ENCODE assay signal across 10 cellular contexts in genomic region chr5:119072496-119072895, GRCh38. TPM values are rescaled to one million over a fixed set of nuclear protein-coding genes. Genes with fewer than 3 reads are reported as not detected.
DNase-seq lines count a peak whose midpoint lies in the region; ATAC-seq lines count a peak whose summit lies in the region.
"Had no signal": no experiment of that assay in that cellular context is flagged by ENCODE, and none has a peak within 500 bp of the region (broad histone marks: within the 10 kb centered on the region; RNA-seq: fewer than 3 reads in every experiment).

No MANE protein-coding gene starts in this region.

- peak overlapping the region; percentile 57 for H3K4me3 Mint-ChIP-seq in activated CD8-positive, alpha-beta memory T cell treated with anti-CD3 and anti-CD28 coated beads, Interleukin-2, amount 10 ng/mL, durations not matched to agents 7 days and 5 days
- peak overlapping the region; percentile 38 for H3K4me3 Mint-ChIP-seq in activated CD4-positive, alpha-beta memory T cell treated with anti-CD3 and anti-CD28 coated beads, Interleukin-2, amount 10 ng/mL, durations not matched to agents 7 days and 5 days
- peak overlapping the region; percentile 48 to 66 for H3K4me3 Mint-ChIP-seq in stimulated activated naive CD8-positive, alpha-beta T cell treated with anti-CD3 and anti-CD28 coated beads, Interleukin-15, amount 100 ng/mL, for 72 hours

- no peaks in the 10 kb centered on the region for H3K27me3 Mint-ChIP-seq in activated CD8-positive, alpha-beta memory T cell treated with anti-CD3 and anti-CD28 coated beads, Interleukin-2, amount 10 ng/mL, durations not matched to agents 7 days and 5 days
- H3K27me3 Mint-ChIP-seq in activated CD4-positive, alpha-beta memory T cell treated with anti-CD3 and anti-CD28 coated beads, Interleukin-2, amount 10 ng/mL, durations not matched to agents 7 days and 5 days, result no peaks in the 10 kb centered on the region
- H3K27me3 Mint-ChIP-seq in stimulated activated naive CD8-positive, alpha-beta T cell treated with anti-CD3 and anti-CD28 coated beads, Interleukin-15, amount 100 ng/mL, for 72 hours, result no peaks in the 10 kb centered on the region

- H3K9me3 Mint-ChIP-seq in activated CD8-positive, alpha-beta memory T cell treated with anti-CD3 and anti-CD28 coated beads, Interleukin-2, amount 10 ng/mL, durations not matched to agents 7 days and 5 days (ENCODE audit: low read depth), result no peaks in the 10 kb centered on the region
- H3K9me3 Mint-ChIP-seq in activated CD4-positive, alpha-beta memory T cell treated with anti-CD3 and anti-CD28 coated beads, Interleukin-2, amount 10 ng/mL, durations not matched to agents 7 days and 5 days, result no peaks in the 10 kb centered on the region
- H3K9me3 Mint-ChIP-seq in stimulated activated naive CD8-positive, alpha-beta T cell treated with anti-CD3 and anti-CD28 coated beads, Interleukin-15, amount 100 ng/mL, for 72 hours, result no peaks in the 10 kb centered on the region

- H3K27me3 ChIP-seq in iPS-20b (ENCODE audit: insufficient read depth, low read length), result no peaks in the 10 kb centered on the region
- H3K27me3 ChIP-seq: BE2C had no signal

- peak overlapping the region; percentile 77 for H3K27ac Mint-ChIP-seq in activated CD8-positive, alpha-beta memory T cell treated with anti-CD3 and anti-CD28 coated beads, Interleukin-2, amount 10 ng/mL, durations not matched to agents 7 days and 5 days
- H3K27ac Mint-ChIP-seq in activated CD4-positive, alpha-beta memory T cell treated with anti-CD3 and anti-CD28 coated beads, Interleukin-2, amount 10 ng/mL, durations not matched to agents 7 days and 5 days, result peak overlapping the region; percentile 3
- H3K27ac Mint-ChIP-seq in stimulated activated naive CD8-positive, alpha-beta T cell treated with anti-CD3 and anti-CD28 coated beads, Interleukin-15, amount 100 ng/mL, for 72 hours, result no peak overlapping the region

- no peak overlapping the region for H3K27ac ChIP-seq in iPS-20b (ENCODE audit: low read length)

- peak overlapping the region; percentile 52; the same call in 1 of the 2 replicates for H3K9ac ChIP-seq in iPS-20b (ENCODE audit: low read depth, low read length)

- H3K4me3 ChIP-seq in iPS-20b (ENCODE audit: low read length), result peak overlapping the region; percentile 89

- no peaks in the 10 kb centered on the region for H3K36me3 ChIP-seq in iPS-20b (ENCODE audit: insufficient read depth, low read depth, low read length)
- H3K36me3 ChIP-seq: BE2C had no signal

- no peak for ATAC-seq in activated CD8-positive, alpha-beta memory T cell treated with anti-CD3 and anti-CD28 coated beads, Interleukin-2, amount 10 ng/mL, durations not matched to agents 7 days and 5 days
- ATAC-seq in stimulated activated naive CD8-positive, alpha-beta T cell treated with anti-CD3 and anti-CD28 coated beads, Interleukin-15, amount 100 ng/mL, for 72 hours, result no peak
- no peak for ATAC-seq in GM18870 (IDR thresholded peaks at IDR 0.05; ENCODE audit: unreplicated experiment)
- no peak for ATAC-seq in GM21515 (IDR thresholded peaks at IDR 0.05; ENCODE audit: unreplicated experiment)

- peaks cover 46% of the 10 kb centered on the region for H3K4me1 Mint-ChIP-seq in activated CD8-positive, alpha-beta memory T cell treated with anti-CD3 and anti-CD28 coated beads, Interleukin-2, amount 10 ng/mL, durations not matched to agents 7 days and 5 days
- H3K4me1 Mint-ChIP-seq in activated CD4-positive, alpha-beta memory T cell treated with anti-CD3 and anti-CD28 coated beads, Interleukin-2, amount 10 ng/mL, durations not matched to agents 7 days and 5 days, result peaks cover 44% of the 10 kb centered on the region
- H3K4me1 Mint-ChIP-seq in stimulated activated naive CD8-positive, alpha-beta T cell treated with anti-CD3 and anti-CD28 coated beads, Interleukin-15, amount 100 ng/mL, for 72 hours, result peaks cover 39% of the 10 kb centered on the region

- CTCF ChIA-PET in activated CD8-positive, alpha-beta memory T cell treated with anti-CD3 and anti-CD28 coated beads, Interleukin-2, amount 10 ng/mL, durations not matched to agents 7 days and 5 days (lab: Charles Lee), result interaction anchor here (1.8 kb wide), 1 partner anchor 339 kb away, joined by 4 read pairs; no protein-coding TSS in a partner anchor
- CTCF ChIA-PET in activated CD4-positive, alpha-beta memory T cell treated with anti-CD3 and anti-CD28 coated beads, Interleukin-2, amount 10 ng/mL, durations not matched to agents 7 days and 5 days (lab: Charles Lee), result no interaction called here

- no peak for DNase-seq in activated CD8-positive, alpha-beta memory T cell treated with anti-CD3 and anti-CD28 coated beads, Interleukin-2, amount 10 ng/mL, durations not matched to agents 7 days and 5 days
- no peak for DNase-seq in activated CD8-positive, alpha-beta memory T cell treated with anti-CD3 and anti-CD28 coated beads, Interleukin-2, amount 50 U/mL, for 48 hours
- DNase-seq in activated CD4-positive, alpha-beta memory T cell treated with anti-CD3 and anti-CD28 coated beads, Interleukin-2, amount 10 ng/mL, durations not matched to agents 7 days and 5 days, result no peak
- no peak for DNase-seq in stimulated activated naive CD8-positive, alpha-beta T cell treated with anti-CD3 and anti-CD28 coated beads, Interleukin-15, amount 100 ng/mL, for 72 hours
- DNase-seq in pons (ENCODE audit: low spot score), result no peak
- DNase-seq: BE2C, occipital lobe had no signal

- POLR2A ChIA-PET in activated CD4-positive, alpha-beta memory T cell treated with anti-CD3 and anti-CD28 coated beads, Interleukin-2, amount 10 ng/mL, durations not matched to agents 7 days and 5 days (lab: Charles Lee), result interaction anchor here (1.4 kb wide), 1 partner anchor 289 kb away, joined by 3 read pairs; no protein-coding TSS in a partner anchor

- no peaks in the 10 kb centered on the region for H3K9me3 ChIP-seq in iPS-20b (ENCODE audit: insufficient read depth, low read depth, low read length)
- H3K9me3 ChIP-seq: BE2C had no signal

- peaks cover 7% of the 10 kb centered on the region for H3K36me3 Mint-ChIP-seq in activated CD8-positive, alpha-beta memory T cell treated with anti-CD3 and anti-CD28 coated beads, Interleukin-2, amount 10 ng/mL, durations not matched to agents 7 days and 5 days
- peaks cover 4% of the 10 kb centered on the region for H3K36me3 Mint-ChIP-seq in activated CD4-positive, alpha-beta memory T cell treated with anti-CD3 and anti-CD28 coated beads, Interleukin-2, amount 10 ng/mL, durations not matched to agents 7 days and 5 days (ENCODE audit: low read depth)

- peaks cover 13% of the 10 kb centered on the region; the same call in 1 of the 2 replicates for H3K4me1 ChIP-seq in iPS-20b (ENCODE audit: insufficient read depth, low read length)
- H3K4me1 ChIP-seq: BE2C had no signal

RNA-seq across cellular contexts. Expression of gene DMXL1, which starts 1.6 kb away (rescaled TPM):
- total RNA-seq in activated CD8-positive, alpha-beta memory T cell treated with anti-CD3 and anti-CD28 coated beads, Interleukin-2, amount 10 ng/mL, durations not matched to agents 7 days and 5 days, result 10 to 100 TPM; 30.4 to 35.5 TPM
- total RNA-seq in activated CD4-positive, alpha-beta memory T cell treated with anti-CD3 and anti-CD28 coated beads, Interleukin-2, amount 10 ng/mL, durations not matched to agents 7 days and 5 days, result 10 to 100 TPM; 31.5 to 33.0 TPM

Comparison
In these comparisons a context has a peak if more than half of its experiments do, and no peak if none do; other contexts are left out.
1. H3K27ac Mint-ChIP-seq: peak in activated CD8-positive, alpha-beta memory T cell treated with anti-CD3 and anti-CD28 coated beads, Interleukin-2, amount 10 ng/mL, durations not matched to agents 7 days and 5 days (single experiment) and activated CD4-positive, alpha-beta memory T cell treated with anti-CD3 and anti-CD28 coated beads, Interleukin-2, amount 10 ng/mL, durations not matched to agents 7 days and 5 days (single experiment); none in stimulated activated naive CD8-positive, alpha-beta T cell treated with anti-CD3 and anti-CD28 coated beads, Interleukin-15, amount 100 ng/mL, for 72 hours (0 of 2).
2. Peak in every context shown above with its lines, with median percentiles within 50 percentile points of each other: H3K4me3 Mint-ChIP-seq.